8 cellular contexts compared by ENCODE assay signal in the genomic region with DNA sequence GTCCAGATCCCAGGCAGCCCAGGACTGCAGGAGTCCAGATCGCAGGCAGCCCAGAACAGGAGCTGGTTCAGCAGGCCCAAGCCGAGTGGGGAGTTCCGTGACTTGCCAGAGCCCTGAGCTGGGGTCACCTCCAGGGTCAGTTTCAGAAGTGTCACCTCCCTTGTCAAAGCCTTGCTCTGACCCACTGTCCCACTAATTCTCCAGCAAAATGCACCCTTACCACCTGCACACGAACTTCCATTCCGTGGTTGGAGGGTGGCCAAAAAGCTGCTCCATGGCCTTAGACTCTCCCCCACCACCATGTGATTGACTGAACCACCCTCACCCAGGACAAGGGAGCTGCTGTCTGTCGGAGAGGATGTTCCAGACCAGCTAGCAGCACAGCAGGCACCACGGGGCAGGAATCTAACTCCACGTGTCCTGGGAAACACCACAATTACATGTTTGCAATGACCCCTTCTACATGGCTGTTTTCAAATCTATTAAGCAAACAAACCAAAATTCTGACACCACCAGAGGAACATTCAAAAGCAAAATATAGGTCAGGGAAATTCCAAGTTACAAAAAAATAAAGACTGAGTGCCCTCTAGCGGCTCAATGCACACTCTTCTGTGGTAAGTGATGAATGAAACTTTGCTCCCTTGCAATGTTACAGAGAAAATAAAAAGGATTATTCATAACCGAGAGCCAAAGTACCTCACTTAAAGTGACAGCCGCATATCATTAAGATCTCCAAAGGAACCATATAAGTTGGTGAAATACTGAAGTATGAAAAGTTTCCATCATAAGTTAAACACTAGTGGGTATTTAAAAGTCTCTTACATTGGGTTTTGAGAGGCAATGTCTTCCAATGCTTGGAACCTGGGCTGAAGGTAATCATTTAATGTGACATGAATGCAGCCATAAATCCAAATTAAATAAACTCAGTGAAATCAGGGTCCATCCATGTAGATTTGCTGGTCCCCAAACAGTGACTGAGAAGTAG.
DNase-seq lines count a peak whose midpoint lies in the region; ATAC-seq, FAIRE-seq and TF ChIP-seq lines count a peak whose summit lies in the region.

No MANE protein-coding gene starts in this region.

- peak overlapping the region in 1 of 2 donors; percentile 25 for H3K27ac ChIP-seq in breast epithelium

- intact Hi-C loops in breast epithelium (cut with DNase I; ENCODE audit: low total_unique reads) = no loop called here

- peak; percentile 39 for FAIRE-seq in RCC 7860 (lab: Jason Lieb, UNC)

- in situ Hi-C loops in GM13977 (cut with MboI; ENCODE audit: low pct_unique_long_range_greater_than_20kb, low sequenced_read_pairs, unreplicated experiment) = loop anchor here (25.0 kb wide), 1 partner anchor 404 kb away; no protein-coding TSS in a partner anchor

- TF ChIP-seq POLR2A in breast epithelium (IDR thresholded peaks at IDR 0.05) = no peak

- H3K4me1 ChIP-seq in BE2C (peaks cover 14% of the 10 kb centered on the region), breast epithelium (no peaks in the 10 kb centered on the region)

- H3K9me3 ChIP-seq in BE2C (no peaks in the 10 kb centered on the region), breast epithelium (no peaks in the 10 kb centered on the region)

- DNase-seq in BE2C (peak; percentile 28), GM13977 (ENCODE audit: low spot score) (peak; percentile 82), RCC 7860 (ENCODE audit: low spot score) (peak; percentile 17), breast epithelium (ENCODE audit: low spot score in 2 of 2) (no peak), iris pigment epithelial cell (ENCODE audit: low read depth) (peak; percentile 63)
- peak in 2 of 3 donors; percentile 7 to 8 for DNase-seq in stimulated activated CD4-positive, alpha-beta T cell treated with anti-CD3 and anti-CD28 coated beads, TNF-alpha, amount 100 ng/mL, for 48 hours (ENCODE audit: low read depth in 3 of 3)

- no peak overlapping the region for H3K4me3 ChIP-seq in BE2C (ENCODE audit: low read depth, low read length)
- H3K4me3 ChIP-seq in breast epithelium = no peak overlapping the region

- H3K27me3 ChIP-seq in BE2C (no peaks in the 10 kb centered on the region), breast epithelium (no peaks in the 10 kb centered on the region)

- no peaks in the 10 kb centered on the region for H3K36me3 ChIP-seq in BE2C
- no peaks in the 10 kb centered on the region for H3K36me3 ChIP-seq in breast epithelium

- no peak for ATAC-seq in HG03095 (IDR thresholded peaks at IDR 0.05; ENCODE audit: unreplicated experiment)
- no peak for ATAC-seq in HG03565 (IDR thresholded peaks at IDR 0.05; ENCODE audit: unreplicated experiment)

- peak; percentile 65 for TF ChIP-seq CTCF in BE2C (IDR thresholded peaks at IDR 0.05; ENCODE audit: low read depth, low read length)
- TF ChIP-seq CTCF in GM13977 (IDR thresholded peaks at IDR 0.05; ENCODE audit: extremely low read depth, insufficient read depth, missing control alignments) = peak; percentile 81
- TF ChIP-seq CTCF in breast epithelium (IDR thresholded peaks at IDR 0.05) = peak; percentile 29 to 56 (median 50)

Comparison
In these comparisons a context has a peak if more than half of its experiments do, and no peak if none do; other contexts are left out.
1. DNase-seq: peak in BE2C (single experiment), GM13977 (single experiment), RCC 7860 (single experiment), iris pigment epithelial cell (single experiment) and stimulated activated CD4-positive, alpha-beta T cell treated with anti-CD3 and anti-CD28 coated beads, TNF-alpha, amount 100 ng/mL, for 48 hours (2 of 3); none in breast epithelium (0 of 2).
2. Peak in every context shown above with its lines, with median percentiles within 50 percentile points of each other: CTCF ChIP-seq.